ENCODE assay signal across 8 cellular contexts in genomic region chr7:141012696-141013344, GRCh38. TPM values are rescaled to one million over a fixed set of nuclear protein-coding genes. Genes with fewer than 3 reads are reported as not detected.
A peak's percentile ranks its signal among the peaks of the same experiment; 100 is the strongest.
DNase-seq lines count a peak whose midpoint lies in the region; ATAC-seq and TF ChIP-seq lines count a peak whose summit lies in the region.

No MANE protein-coding gene starts in this region.

- POLR2A ChIA-PET in activated CD4-positive, alpha-beta T cell treated with anti-CD3 and anti-CD28 coated beads, Interleukin-2, amount 10 ng/mL, durations not matched to agents 7 days and 5 days (lab: Charles Lee): interaction anchor here (0.6 kb wide), 1 partner anchor 371 kb away, joined by 3 read pairs; no protein-coding TSS in a partner anchor
- POLR2A ChIA-PET in PC-3 (lab: Charles Lee; ENCODE audit: unreplicated experiment): no interaction called here

- peak overlapping the region; percentile 93 for H3K4me2 ChIP-seq in PC-3 (ENCODE audit: low read length)
- H3K4me2 ChIP-seq in smooth muscle cell: no peak overlapping the region

- intact Hi-C loops in PC-3 (cut with micrococcal nuclease): loop anchor here (1.0 to 5.0 kb wide), 4 partner anchors 101 to 338 kb away; no protein-coding TSS in a partner anchor

- peaks cover 13% of the 10 kb centered on the region for H3K27me3 Mint-ChIP-seq in activated CD4-positive, alpha-beta T cell treated with anti-CD3 and anti-CD28 coated beads, Interleukin-2, amount 10 ng/mL, durations not matched to agents 7 days and 5 days
- peaks cover 6% of the 10 kb centered on the region for H3K27me3 Mint-ChIP-seq in endothelial cell (ENCODE audit: unreplicated experiment)

- H3K27ac Mint-ChIP-seq in activated CD4-positive, alpha-beta T cell treated with anti-CD3 and anti-CD28 coated beads, Interleukin-2, amount 10 ng/mL, durations not matched to agents 7 days and 5 days: peak overlapping the region; percentile 98
- H3K27ac Mint-ChIP-seq in endothelial cell (ENCODE audit: unreplicated experiment): peak overlapping the region; percentile 62

- H2AFZ ChIP-seq in PC-3 (ENCODE audit: low read length) (no peak overlapping the region), smooth muscle cell (ENCODE audit: low read depth) (no peak overlapping the region)

- H3K4me3 Mint-ChIP-seq in activated CD4-positive, alpha-beta T cell treated with anti-CD3 and anti-CD28 coated beads, Interleukin-2, amount 10 ng/mL, durations not matched to agents 7 days and 5 days: peak overlapping the region; percentile 94
- no peak overlapping the region for H3K4me3 Mint-ChIP-seq in endothelial cell (ENCODE audit: unreplicated experiment)

- CTCF ChIA-PET in activated CD4-positive, alpha-beta T cell treated with anti-CD3 and anti-CD28 coated beads, Interleukin-2, amount 10 ng/mL, durations not matched to agents 7 days and 5 days (lab: Charles Lee): interaction anchor here (0.8 to 3.1 kb wide), 5 partner anchors 11 to 538 kb away, joined by 3 to 10 read pairs (median 3); no protein-coding TSS in a partner anchor
- CTCF ChIA-PET in PC-3 (lab: Charles Lee): interaction anchor here (0.6 to 1.2 kb wide), 3 partner anchors 39 to 352 kb away, joined by 3 to 6 read pairs (median 3); no protein-coding TSS in a partner anchor

- H3K9me3 ChIP-seq in PC-3 (ENCODE audit: low read length) (no peaks in the 10 kb centered on the region), smooth muscle cell (replicated peaks; ENCODE audit: low read depth) (no peaks in the 10 kb centered on the region)

- H3K36me3 ChIP-seq in PC-3 (ENCODE audit: low read depth, low read length) (no peaks in the 10 kb centered on the region; the same call in 1 of the 2 replicates), smooth muscle cell (ENCODE audit: low read depth) (no peaks in the 10 kb centered on the region)

- H3K9me3 Mint-ChIP-seq in activated CD4-positive, alpha-beta T cell treated with anti-CD3 and anti-CD28 coated beads, Interleukin-2, amount 10 ng/mL, durations not matched to agents 7 days and 5 days: peaks cover 7% of the 10 kb centered on the region
- H3K9me3 Mint-ChIP-seq in endothelial cell (ENCODE audit: unreplicated experiment): no peaks in the 10 kb centered on the region

- H3K4me1 ChIP-seq in PC-3 (ENCODE audit: insufficient read depth, low read length) (peaks cover 16% of the 10 kb centered on the region), smooth muscle cell (ENCODE audit: low read depth) (peaks cover 7% of the 10 kb centered on the region)

- H4K20me1 ChIP-seq in PC-3 (ENCODE audit: low read length) (no peaks in the 10 kb centered on the region), smooth muscle cell (ENCODE audit: low read depth) (no peaks in the 10 kb centered on the region)

- H3K4me3 ChIP-seq in PC-3 (ENCODE audit: low read length): peak overlapping the region; percentile 79
- H3K4me3 ChIP-seq in smooth muscle cell: no peak overlapping the region

- H3K9ac ChIP-seq in PC-3 (ENCODE audit: low read length) (no peak overlapping the region), smooth muscle cell (ENCODE audit: low read depth) (peak overlapping the region; percentile 85)

- TF ChIP-seq CTCF in PC-3 (conservative IDR thresholded peaks at IDR 0.05; ENCODE audit: low read depth, low read length) (no peak), endothelial cell (IDR thresholded peaks at IDR 0.05; ENCODE audit: unreplicated experiment) (no peak), smooth muscle cell (IDR thresholded peaks at IDR 0.05; ENCODE audit: borderline replicate concordance, insufficient read depth, poor library complexity, severe bottlenecking) (no peak)

- 0 out of 2 replicates have a peak overlapping the region, but pooled peaks have one; percentile 8 for H3K27ac ChIP-seq in PC-3 (ENCODE audit: low read length)
- H3K27ac ChIP-seq in smooth muscle cell (ENCODE audit: low read depth): peak overlapping the region; percentile 82

- no peaks in the 10 kb centered on the region for H3K9me2 ChIP-seq in PC-3 (replicated peaks; ENCODE audit: low read length)

- WGBS in smooth muscle cell (ENCODE audit: low lambda C conversion rate): 85% methylated on average over 2 of the region's 2 CpGs

- peaks cover 7% of the 10 kb centered on the region for H3F3A ChIP-seq in PC-3 (ENCODE audit: low read length, unreplicated experiment)
- peaks cover 8% of the 10 kb centered on the region for H3F3A ChIP-seq in smooth muscle cell (ENCODE audit: low read depth)

- H3K27me3 ChIP-seq in PC-3 (ENCODE audit: low read length): peaks cover 7% of the 10 kb centered on the region; the same call in 1 of the 2 replicates
- peaks cover 8% of the 10 kb centered on the region for H3K27me3 ChIP-seq in smooth muscle cell (ENCODE audit: low read depth)

- peaks cover 38% of the 10 kb centered on the region for H3K4me1 Mint-ChIP-seq in activated CD4-positive, alpha-beta T cell treated with anti-CD3 and anti-CD28 coated beads, Interleukin-2, amount 10 ng/mL, durations not matched to agents 7 days and 5 days
- peaks cover 25% of the 10 kb centered on the region for H3K4me1 Mint-ChIP-seq in endothelial cell (ENCODE audit: unreplicated experiment)

- BruUV-seq in PC-3 (replicated peaks; lab: Mats Ljungman, UMichigan): no TSS peak

- ATAC-seq in PC-3 (peak; percentile 17; the same call in 1 of the 2 replicates), GM19397 (IDR thresholded peaks at IDR 0.05; ENCODE audit: unreplicated experiment) (no peak), HG03342 (IDR thresholded peaks at IDR 0.05; ENCODE audit: unreplicated experiment) (no peak)

- H3K79me2 ChIP-seq in PC-3 (ENCODE audit: low read length) (peaks cover 28% of the 10 kb centered on the region), smooth muscle cell (ENCODE audit: low read depth) (peaks cover 8% of the 10 kb centered on the region)

- H3K36me3 Mint-ChIP-seq in activated CD4-positive, alpha-beta T cell treated with anti-CD3 and anti-CD28 coated beads, Interleukin-2, amount 10 ng/mL, durations not matched to agents 7 days and 5 days (ENCODE audit: low read depth): peaks cover 13% of the 10 kb centered on the region
- H3K36me3 Mint-ChIP-seq in endothelial cell (ENCODE audit: low read depth, unreplicated experiment): no peaks in the 10 kb centered on the region

- no peak for DNase-seq in activated CD4-positive, alpha-beta T cell treated with anti-CD3 and anti-CD28 coated beads, Interleukin-2, amount 10 ng/mL, durations not matched to agents 7 days and 5 days
- DNase-seq in activated CD4-positive, alpha-beta T cell treated with anti-CD3 and anti-CD28 coated beads for 48 hours: no peak
- DNase-seq in PC-3 (peak; percentile 56), endothelial cell (ENCODE audit: low spot score) (no peak), smooth muscle cell (lab: John Stamatoyannopoulos, UW; ENCODE audit: unreplicated experiment) (no peak)
- DNase-seq in activated effector memory CD4-positive, alpha-beta T cell treated with Interleukin-2 at 50 U/mL for 16 hours: no peak

RNA-seq across cellular contexts. Expression of gene MRPS33, which starts 1.9 kb away (rescaled TPM):
- 10 to 100 TPM; 69.1 to 72.6 TPM for total RNA-seq in activated CD4-positive, alpha-beta T cell treated with anti-CD3 and anti-CD28 coated beads, Interleukin-2, amount 10 ng/mL, durations not matched to agents 7 days and 5 days
- total RNA-seq in PC-3 (2014; rRNA removed) (38.5 and 57.1 TPM in 2 replicates), endothelial cell (ENCODE audit: unreplicated experiment) (32.2 TPM), smooth muscle cell (34.2 and 34.5 TPM in 2 replicates)
- 49.8 and 50.4 TPM in 2 replicates for polyA plus RNA-seq in smooth muscle cell
